ENCODE assay signal across 8 cellular contexts in the genomic region with DNA sequence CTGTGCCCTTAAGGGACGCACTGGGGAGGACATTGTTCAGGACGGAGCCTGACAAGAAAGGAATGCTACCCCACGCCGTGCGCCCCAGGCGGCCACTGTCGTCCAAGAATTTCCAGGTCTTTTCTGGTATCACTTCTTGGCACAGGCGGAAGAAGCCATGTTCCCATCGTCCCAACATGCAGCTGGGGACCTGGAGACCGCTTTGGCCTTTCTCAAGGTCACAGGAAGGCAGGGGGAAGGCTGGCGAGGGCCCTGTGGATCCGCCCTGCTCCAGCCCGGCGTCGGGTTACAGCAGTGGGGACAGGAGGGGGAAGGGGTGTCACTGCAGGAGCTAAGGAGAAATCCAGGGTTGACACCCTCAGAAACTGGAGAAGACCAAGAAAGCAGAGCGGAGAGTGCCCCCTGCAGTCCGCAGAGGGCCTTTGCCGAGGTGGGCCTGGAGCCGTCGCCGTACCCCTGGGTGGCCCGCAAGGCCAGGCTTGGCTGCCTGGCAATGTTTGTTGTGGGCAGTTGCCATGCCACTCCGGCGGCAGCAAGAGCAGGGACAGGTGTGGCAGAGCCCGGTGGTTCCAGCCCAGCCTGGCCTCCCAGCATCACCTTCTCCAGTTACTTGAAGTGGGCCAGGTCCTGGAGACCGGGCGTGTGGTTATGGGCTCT.
DNase-seq lines count a peak whose midpoint lies in the region; ATAC-seq, FAIRE-seq and TF ChIP-seq lines count a peak whose summit lies in the region.

No MANE protein-coding gene starts in this region.

- dilution Hi-C loops in endothelial cell of umbilical vein (cut with MboI; ENCODE audit: extremely low pct_ligation_motif_present, low sequenced_read_pairs): no loop called here

- H3K4me1 ChIP-seq in endothelial cell of umbilical vein (ENCODE audit: control insufficient read depth, extremely low read depth, insufficient read depth, low read length) (no peaks in the 10 kb centered on the region), pancreas (peaks cover 0 to 3% (median 0%) of the 10 kb centered on the region in 3 donors)

- no peak for TF ChIP-seq POLR2A in endothelial cell of umbilical vein (IDR thresholded peaks at IDR 0.05; ENCODE audit: low read depth, low read length)

- H3K27me3 ChIP-seq in endothelial cell of umbilical vein (ENCODE audit: control insufficient read depth in 2 of 2, insufficient read depth in 2 of 2, low read length in 2 of 2) (peaks cover 5 to 7% of the 10 kb centered on the region in 2 experiments), pancreas (no peaks in the 10 kb centered on the region)

- no peaks in the 10 kb centered on the region for H3K9me1 ChIP-seq in endothelial cell of umbilical vein (replicated peaks; ENCODE audit: control insufficient read depth, extremely low read depth, insufficient read depth, low read length)

- H3K4me3 ChIP-seq in endothelial cell of umbilical vein (replicated peaks in 1 of 3; ENCODE audit: insufficient read depth in 1 of 3, low read depth in 1 of 3, low read length in 3 of 3) (no peak overlapping the region), pancreas (peak overlapping the region in 1 of 4 donors; percentile 18)

- no peak overlapping the region for H2AFZ ChIP-seq in endothelial cell of umbilical vein (ENCODE audit: low read depth, low read length)

- no peaks in the 10 kb centered on the region for H3K36me3 ChIP-seq in endothelial cell of umbilical vein (ENCODE audit: control insufficient read depth in 2 of 2, extremely low read depth in 1 of 2, insufficient read depth in 2 of 2, low read length in 2 of 2)
- H3K36me3 ChIP-seq in pancreas: no peaks in the 10 kb centered on the region

- POLR2A ChIA-PET in endothelial cell of umbilical vein (lab: Charles Lee): no interaction called here

- intact Hi-C loops in endothelial cell of umbilical vein (cut with micrococcal nuclease): loop anchor here (1.0 kb wide), 1 partner anchor 25 kb away; no protein-coding TSS in a partner anchor
- intact Hi-C loops in pancreas (cut with DNase I): no loop called here

- no peak for DNase-seq in GM10266 (ENCODE audit: extremely low spot score)
- DNase-seq in NCI-H2081 (lab: John Stamatoyannopoulos, UW): peak; percentile 66 to 76
- no peak for DNase-seq in endothelial cell of umbilical vein (ENCODE audit: low read depth, low spot score)
- peak; percentile 76 to 94 (median 86) for DNase-seq in pancreas
- no peak for DNase-seq in GDM1 (lab: John Stamatoyannopoulos, UW)
- DNase-seq in NCI-H226: no peak

- no peaks in the 10 kb centered on the region for H3K9me3 ChIP-seq in endothelial cell of umbilical vein (replicated peaks; ENCODE audit: control insufficient read depth, insufficient read depth, low read length)
- no peaks in the 10 kb centered on the region for H3K9me3 ChIP-seq in pancreas

- H3K27ac ChIP-seq in endothelial cell of umbilical vein (ENCODE audit: insufficient read depth, low read depth, low read length) (no peak overlapping the region), pancreas (peak overlapping the region in 3 of 4 donors; percentile 43 to 66 (median 60))

- no peaks in the 10 kb centered on the region for H3K79me2 ChIP-seq in endothelial cell of umbilical vein (ENCODE audit: control insufficient read depth, insufficient read depth, low read length)

- TF ChIP-seq CTCF in GM10266 (IDR thresholded peaks at IDR 0.05; ENCODE audit: control insufficient read depth, insufficient read depth, low read depth, missing control alignments) (peak; percentile 44), endothelial cell of umbilical vein (IDR thresholded peaks at IDR 0.05; ENCODE audit: extremely low read depth in 1 of 2, insufficient read depth in 1 of 2, low read depth in 1 of 2, low read length in 2 of 2) (peak; percentile 11 to 52), pancreas (IDR thresholded peaks at IDR 0.05) (peak; percentile 23 to 33 (median 28))

- no peaks in the 10 kb centered on the region for H4K20me1 ChIP-seq in endothelial cell of umbilical vein (replicated peaks; ENCODE audit: control insufficient read depth, extremely low read depth, insufficient read depth, low read length)

- FAIRE-seq in endothelial cell of umbilical vein (lab: Jason Lieb, UNC) (no peak), pancreas (lab: Jason Lieb, UNC) (no peak)

- no peak overlapping the region for H3K4me2 ChIP-seq in endothelial cell of umbilical vein (ENCODE audit: insufficient read depth, low read length)

- no peak overlapping the region for H3K9ac ChIP-seq in endothelial cell of umbilical vein (replicated peaks; ENCODE audit: extremely low read depth, insufficient read depth, low read length)

- WGBS in pancreas, 2 donors: 21% methylated on average over 27 of the region's 27 CpGs

- CTCF ChIA-PET in endothelial cell of umbilical vein (lab: Charles Lee): interaction anchor here (0.8 to 2.4 kb wide), 9 partner anchors 11 to 180 kb away, joined by 3 to 10 read pairs (median 4); no protein-coding TSS in a partner anchor

- ATAC-seq in pancreas (peak; percentile 96 to 98 (median 97)), GM18907 (IDR thresholded peaks at IDR 0.05; ENCODE audit: unreplicated experiment) (no peak), HG03378 (IDR thresholded peaks at IDR 0.05; ENCODE audit: unreplicated experiment) (no peak)

- BruUV-seq in endothelial cell of umbilical vein (replicated peaks; lab: Mats Ljungman, UMichigan): no TSS peak

TF ChIP-seq in endothelial cell of umbilical vein, 7 proteins besides CTCF, POLR2A, EP300 and RAD21:
- TF ChIP-seq EZH2 (IDR thresholded peaks at IDR 0.05; ENCODE audit: borderline replicate concordance, low read depth, low read length, severe bottlenecking) (no peak), FOS (IDR thresholded peaks at IDR 0.05; ENCODE audit: borderline replicate concordance, insufficient read depth, low read length) (no peak), POLR2AphosphoS5 (IDR thresholded peaks at IDR 0.05; ENCODE audit: insufficient read depth, low read depth, low read length) (no peak), MYC (IDR thresholded peaks at IDR 0.05; ENCODE audit: low read depth, low read length) (no peak), GATA2 (IDR thresholded peaks at IDR 0.05; ENCODE audit: insufficient read depth, insufficient read length, low read depth, low read length) (no peak), JUN (IDR thresholded peaks at IDR 0.05; ENCODE audit: borderline replicate concordance, insufficient read depth, insufficient read length, low read depth) (no peak)
- TF ChIP-seq, protein P1, sequence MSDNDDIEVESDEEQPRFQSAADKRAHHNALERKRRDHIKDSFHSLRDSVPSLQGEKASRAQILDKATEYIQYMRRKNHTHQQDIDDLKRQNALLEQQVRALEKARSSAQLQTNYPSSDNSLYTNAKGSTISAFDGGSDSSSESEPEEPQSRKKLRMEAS (IDR thresholded peaks at IDR 0.05; ENCODE audit: insufficient read depth, insufficient read length): no peak

Comparison
In these comparisons a context has a peak if more than half of its experiments do, and no peak if none do; other contexts are left out.
1. DNase-seq: peak in NCI-H2081 (2 of 2) and pancreas (6 of 6); none in GM10266 (single experiment), endothelial cell of umbilical vein (single experiment), GDM1 (single experiment) and NCI-H226 (single experiment).
2. ATAC-seq: peak in pancreas (4 of 4); none in GM18907 (single experiment) and HG03378 (single experiment).
3. Peak in every context shown above with its lines, with median percentiles within 50 percentile points of each other: CTCF ChIP-seq.